In the genomic region with DNA sequence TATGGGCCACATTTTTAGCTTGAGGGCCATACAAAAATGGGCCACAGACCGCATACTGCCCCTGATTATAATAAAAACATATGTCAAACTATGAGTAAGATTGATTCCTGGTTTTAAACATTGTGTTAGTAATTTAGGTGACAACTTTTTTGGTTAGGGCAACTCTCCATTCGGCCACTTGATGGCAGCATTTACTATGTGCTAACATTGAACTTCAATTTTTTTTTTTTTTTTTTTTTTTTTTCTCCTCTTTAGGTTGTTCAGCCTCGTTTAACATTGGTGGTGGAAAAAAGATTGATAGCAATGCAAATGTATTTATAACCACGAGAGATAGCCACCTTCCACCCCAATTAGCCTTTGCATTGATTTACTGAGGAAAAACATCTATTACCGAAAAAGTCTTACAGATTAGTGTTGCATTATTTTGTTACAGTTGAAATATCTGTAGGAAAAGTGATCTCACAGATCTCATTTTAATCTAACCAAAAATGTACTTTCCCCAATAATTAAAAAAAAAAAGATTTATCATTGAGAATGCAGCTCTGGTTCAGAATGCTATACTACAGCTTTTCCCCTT, we compare ENCODE assay signal across 8 cellular contexts.
DNase-seq lines count a peak whose midpoint lies in the region; ATAC-seq and TF ChIP-seq lines count a peak whose summit lies in the region.

No MANE protein-coding gene starts in this region.

- ATAC-seq in omental fat pad (ENCODE audit: low FRiP score), result no peak

- H3K4me3 ChIP-seq in HFF-Myc (replicated peaks; ENCODE audit: low read depth, low read length), result no peak overlapping the region
- H3K4me3 ChIP-seq in fibroblast of pulmonary artery (replicated peaks; ENCODE audit: low read depth, low read length), result no peak overlapping the region

- DNase-seq in DMS53 treated with DMSO at 0.1 percent for 48 hours (lab: John Stamatoyannopoulos, UW; ENCODE audit: unreplicated experiment) (peak; percentile 39), HFF-Myc (ENCODE audit: extremely low read depth, low read depth) (peak; percentile 31), NCI-H345 (lab: John Stamatoyannopoulos, UW) (peak; percentile 54), fibroblast of pulmonary artery (ENCODE audit: low read depth) (peak; percentile 65), omental fat pad (ENCODE audit: low spot score) (peak; percentile 32), NCI-H226 (no peak), islet precursor cell (no peak)
- DNase-seq in activated CD8-positive, alpha-beta memory T cell treated with anti-CD3 and anti-CD28 coated beads for 24 hours, result peak; percentile 57

- TF ChIP-seq CTCF in HFF-Myc (IDR thresholded peaks at IDR 0.05; ENCODE audit: low read depth, low read length, missing control alignments) (peak; percentile 71), fibroblast of pulmonary artery (IDR thresholded peaks at IDR 0.05; ENCODE audit: low read length, missing control alignments) (peak; percentile 82), omental fat pad (IDR thresholded peaks at IDR 0.05) (no peak)

Comparison
In these comparisons a context has a peak if more than half of its experiments do, and no peak if none do; other contexts are left out.
1. DNase-seq: peak in DMS53 treated with DMSO at 0.1 percent for 48 hours (single experiment), HFF-Myc (single experiment), NCI-H345 (single experiment), activated CD8-positive, alpha-beta memory T cell treated with anti-CD3 and anti-CD28 coated beads for 24 hours (single experiment), fibroblast of pulmonary artery (single experiment) and omental fat pad (single experiment); none in NCI-H226 (single experiment) and islet precursor cell (single experiment).
2. CTCF ChIP-seq: peak in HFF-Myc (single experiment) and fibroblast of pulmonary artery (single experiment); none in omental fat pad (0 of 3).